ENCODE assay signal across 8 cellular contexts in genomic region chr5:73693573-73694061, GRCh38.
DNase-seq lines count a peak whose midpoint lies in the region; ATAC-seq and TF ChIP-seq lines count a peak whose summit lies in the region.

No MANE protein-coding gene starts in this region.

- ATAC-seq in GM18909 (IDR thresholded peaks at IDR 0.05; ENCODE audit: poor library complexity, unreplicated experiment) = peak; percentile 30

- TF ChIP-seq CTCF in epithelial cell of proximal tubule (conservative IDR thresholded peaks at IDR 0.05; ENCODE audit: low read depth, low read length) (peak; percentile 71), retinal pigment epithelial cell (conservative IDR thresholded peaks at IDR 0.05; ENCODE audit: low read depth, low read length) (peak; percentile 68)

- peaks cover 19% of the 10 kb centered on the region for H3K36me3 ChIP-seq in MG63

- H3K4me3 ChIP-seq in MG63 (no peak overlapping the region), epithelial cell of proximal tubule (ENCODE audit: low read depth, low read length) (no peak overlapping the region), retinal pigment epithelial cell (ENCODE audit: low read length) (no peak overlapping the region)

- no peaks in the 10 kb centered on the region; the same call in 1 of the 2 replicates for H3K9me3 ChIP-seq in MG63

- DNase-seq in AG08396 (ENCODE audit: low spot score) = peak; percentile 25
- peak; percentile 42 for DNase-seq in MG63
- DNase-seq in epithelial cell of proximal tubule (ENCODE audit: low read depth) = no peak
- DNase-seq in retinal pigment epithelial cell (ENCODE audit: low read depth) = no peak
- DNase-seq in NCI-H510A treated with DMSO at 0.1 percent for 48 hours (lab: John Stamatoyannopoulos, UW) = no peak
- DNase-seq in NCI-H774 (lab: John Stamatoyannopoulos, UW) = no peak
- no peak for DNase-seq in SK-N-DZ (ENCODE audit: low spot score)

- no peaks in the 10 kb centered on the region for H3K27me3 ChIP-seq in MG63

Comparison
In these comparisons a context has a peak if more than half of its experiments do, and no peak if none do; other contexts are left out.
1. DNase-seq: peak in AG08396 (single experiment) and MG63 (single experiment); none in epithelial cell of proximal tubule (single experiment), retinal pigment epithelial cell (single experiment), NCI-H510A treated with DMSO at 0.1 percent for 48 hours (single experiment), NCI-H774 (single experiment) and SK-N-DZ (single experiment).